38 cellular contexts compared by ENCODE assay signal in genomic region chr19:6322284-6322683, GRCh38. TPM values are rescaled to one million over a fixed set of nuclear protein-coding genes. Genes with fewer than 3 reads are reported as not detected.
"Had no signal": no experiment of that assay in that cellular context is flagged by ENCODE, and none has a peak within 500 bp of the region (broad histone marks: within the 10 kb centered on the region; RNA-seq: fewer than 3 reads in every experiment).

No MANE protein-coding gene starts in this region.

- H3K4me3 ChIP-seq: MG63 had no signal

- H3K27me3 ChIP-seq: MG63 had no signal

- H3K36me3 ChIP-seq: MG63 had no signal

- DNase-seq: Karpas-422, Kasumi-1, MG63, MM.1S, MV-4-11, NCI-H1048, NCI-H1092, NCI-H1092 treated with DMSO at 0.1 percent for 48 hours, NCI-H1105, NCI-H1105 treated with DMSO at 0.1 percent for 48 hours, NCI-H1417, NCI-H1417 treated with DMSO at 0.1 percent for 48 hours, NCI-H1436, NCI-H1436 treated with DMSO at 0.1 percent for 48 hours, NCI-H146, NCI-H1694, NCI-H1694 treated with DMSO at 0.1 percent for 48 hours, NCI-H187, NCI-H187 treated with DMSO at 0.1 percent for 48 hours, NCI-H1930, NCI-H2029, NCI-H2029 treated with DMSO at 0.1 percent for 48 hours, NCI-H2081, NCI-H2081 treated with DMSO at 0.1 percent for 48 hours, NCI-H2107, NCI-H2171, NCI-H2171 treated with DMSO at 0.1 percent for 48 hours, NCI-H2227 treated with DMSO at 0.1 percent for 48 hours, NCI-H226, NCI-H345, NCI-H446, NCI-H446 treated with DMSO at 0.1 percent for 48 hours, NCI-H510A, NCI-H510A treated with DMSO at 0.1 percent for 48 hours had no signal

- H3K9me3 ChIP-seq: MG63 had no signal

RNA-seq across cellular contexts. Expression of gene ACER1, which starts 11.1 kb away (rescaled TPM):
- total RNA-seq: LHCN-M2, M059J, MCF 10A, NCI-H460 had no signal
